In the genomic region with DNA sequence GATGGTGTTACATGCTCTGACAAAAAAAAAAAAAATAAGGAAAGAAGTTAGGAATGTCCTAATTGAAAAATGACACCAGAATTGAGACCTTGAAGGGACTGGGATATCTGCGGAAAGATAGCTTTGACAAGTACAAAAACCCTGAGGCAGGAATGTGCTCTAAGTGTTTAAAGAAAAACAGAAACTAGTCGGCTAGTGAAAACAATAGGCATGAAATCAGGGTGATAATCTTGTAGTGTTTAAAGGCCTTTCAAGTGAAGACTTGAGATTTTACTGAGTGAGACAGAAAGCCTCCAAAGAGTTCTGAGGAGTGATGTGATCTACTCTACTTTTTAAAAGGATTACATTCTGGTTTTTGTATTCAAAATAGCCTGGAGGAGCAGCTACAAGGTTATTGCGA, we compare ENCODE assay signal across 1 cellular context.
TF ChIP-seq lines count a peak whose summit lies in the region.

No MANE protein-coding gene starts in this region.

TF ChIP-seq in H1, 55 proteins besides CTCF, POLR2A, EP300 and RAD21:
- TF ChIP-seq ASH2L (IDR thresholded peaks at IDR 0.05; ENCODE audit: low read length): no peak
- no peak for TF ChIP-seq SIN3A (conservative IDR thresholded peaks at IDR 0.05 in 1 of 2, IDR thresholded peaks at IDR 0.05 in 1 of 2; ENCODE audit: low read depth in 1 of 2, low read length in 2 of 2)
- no peak for TF ChIP-seq SAP30 (IDR thresholded peaks at IDR 0.05; ENCODE audit: insufficient read depth, insufficient replicate concordance, low read length)
- TF ChIP-seq TCF12 (IDR thresholded peaks at IDR 0.05; ENCODE audit: low read depth, low read length): no peak
- no peak for TF ChIP-seq KDM1A (IDR thresholded peaks at IDR 0.05; ENCODE audit: borderline replicate concordance, low read length)
- no peak for TF ChIP-seq HDAC6 (IDR thresholded peaks at IDR 0.05; ENCODE audit: low read depth, low read length)
- TF ChIP-seq, protein P1, sequence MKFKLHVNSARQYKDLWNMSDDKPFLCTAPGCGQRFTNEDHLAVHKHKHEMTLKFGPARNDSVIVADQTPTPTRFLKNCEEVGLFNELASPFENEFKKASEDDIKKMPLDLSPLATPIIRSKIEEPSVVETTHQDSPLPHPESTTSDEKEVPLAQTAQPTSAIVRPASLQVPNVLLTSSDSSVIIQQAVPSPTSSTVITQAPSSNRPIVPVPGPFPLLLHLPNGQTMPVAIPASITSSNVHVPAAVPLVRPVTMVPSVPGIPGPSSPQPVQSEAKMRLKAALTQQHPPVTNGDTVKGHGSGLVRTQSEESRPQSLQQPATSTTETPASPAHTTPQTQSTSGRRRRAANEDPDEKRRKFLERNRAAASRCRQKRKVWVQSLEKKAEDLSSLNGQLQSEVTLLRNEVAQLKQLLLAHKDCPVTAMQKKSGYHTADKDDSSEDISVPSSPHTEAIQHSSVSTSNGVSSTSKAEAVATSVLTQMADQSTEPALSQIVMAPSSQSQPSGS (IDR thresholded peaks at IDR 0.05; ENCODE audit: low read length): no peak
- TF ChIP-seq SRF (IDR thresholded peaks at IDR 0.05; ENCODE audit: low read depth, low read length): no peak
- TF ChIP-seq TAF1 (IDR thresholded peaks at IDR 0.05; ENCODE audit: low read depth, low read length): no peak
- no peak for TF ChIP-seq BRCA1 (IDR thresholded peaks at IDR 0.05; ENCODE audit: low read depth, low read length)
- TF ChIP-seq NRF1 (IDR thresholded peaks at IDR 0.05; ENCODE audit: low read depth, low read length): no peak
- no peak for TF ChIP-seq SIX5 (IDR thresholded peaks at IDR 0.05; ENCODE audit: low read depth, low read length)
- no peak for TF ChIP-seq SP1 (IDR thresholded peaks at IDR 0.05; ENCODE audit: low read depth, low read length)
- no peak for TF ChIP-seq EGR1 (IDR thresholded peaks at IDR 0.05; ENCODE audit: borderline replicate concordance, low read depth, low read length)
- TF ChIP-seq CHD1 (IDR thresholded peaks at IDR 0.05; ENCODE audit: low read depth, low read length): no peak
- TF ChIP-seq TBP (IDR thresholded peaks at IDR 0.05; ENCODE audit: low read depth, low read length): no peak
- no peak for TF ChIP-seq NANOG (IDR thresholded peaks at IDR 0.05; ENCODE audit: insufficient read depth, low read depth, low read length, poor library complexity, severe bottlenecking)
- TF ChIP-seq SIRT6 (IDR thresholded peaks at IDR 0.05; ENCODE audit: low read length): no peak
- TF ChIP-seq TEAD4 (IDR thresholded peaks at IDR 0.05; ENCODE audit: low read depth, low read length): no peak
- no peak for TF ChIP-seq CTBP2 (IDR thresholded peaks at IDR 0.05; ENCODE audit: borderline replicate concordance, insufficient read depth, insufficient read length, low read length)
